Comparison of ENCODE assay signal across 1 cellular context in the genomic region with DNA sequence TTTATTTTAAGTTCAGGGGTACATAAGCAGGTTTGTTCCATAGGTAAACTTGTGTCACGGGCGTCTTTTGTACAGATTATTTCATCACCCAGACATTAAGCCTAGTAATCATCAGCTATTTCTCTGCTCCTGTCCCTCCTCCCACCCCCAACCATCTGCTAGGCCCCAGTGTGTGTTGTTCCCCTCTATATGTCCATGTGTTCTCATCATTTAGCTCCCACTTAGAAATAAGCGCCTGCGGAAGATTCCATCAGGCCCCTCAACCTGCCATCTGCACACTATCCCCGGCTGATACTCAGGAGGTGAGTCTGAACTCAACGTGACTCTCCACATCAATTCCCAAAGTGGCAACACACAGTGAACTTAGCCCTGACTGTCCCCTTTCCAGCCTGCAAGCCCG.
TF ChIP-seq lines count a peak whose summit lies in the region.

No MANE protein-coding gene starts in this region.

TF ChIP-seq in H1, 55 proteins besides CTCF, POLR2A, EP300 and RAD21 (continued from another document):
- no peak for TF ChIP-seq KDM1A (IDR thresholded peaks at IDR 0.05; ENCODE audit: borderline replicate concordance, low read length)
